1 cellular context compared by ENCODE assay signal in the genomic region with DNA sequence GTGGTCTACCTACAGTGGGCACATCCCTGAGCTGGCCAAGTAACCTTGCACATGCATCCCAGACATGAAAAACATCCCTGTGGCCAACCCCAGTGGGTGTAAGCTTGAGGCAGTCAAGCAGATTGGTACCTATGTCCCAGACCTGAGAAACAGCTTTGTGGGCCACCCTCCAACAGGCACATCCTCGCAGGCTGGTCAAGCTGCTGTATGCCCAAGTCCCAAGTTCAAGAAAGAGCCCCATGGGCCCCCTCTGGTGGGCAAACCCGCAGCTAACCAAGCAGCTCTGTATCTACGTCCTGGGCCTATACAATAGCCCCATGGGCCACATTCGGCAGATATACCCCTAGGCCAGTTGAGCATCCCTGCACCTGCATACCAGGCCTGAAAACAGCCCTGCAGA.
TF ChIP-seq lines count a peak whose summit lies in the region.

No MANE protein-coding gene starts in this region.

TF ChIP-seq in GM23338, 12 proteins besides CTCF, POLR2A, EP300 and RAD21 (continued from another document):
- TF ChIP-seq, protein P1, sequence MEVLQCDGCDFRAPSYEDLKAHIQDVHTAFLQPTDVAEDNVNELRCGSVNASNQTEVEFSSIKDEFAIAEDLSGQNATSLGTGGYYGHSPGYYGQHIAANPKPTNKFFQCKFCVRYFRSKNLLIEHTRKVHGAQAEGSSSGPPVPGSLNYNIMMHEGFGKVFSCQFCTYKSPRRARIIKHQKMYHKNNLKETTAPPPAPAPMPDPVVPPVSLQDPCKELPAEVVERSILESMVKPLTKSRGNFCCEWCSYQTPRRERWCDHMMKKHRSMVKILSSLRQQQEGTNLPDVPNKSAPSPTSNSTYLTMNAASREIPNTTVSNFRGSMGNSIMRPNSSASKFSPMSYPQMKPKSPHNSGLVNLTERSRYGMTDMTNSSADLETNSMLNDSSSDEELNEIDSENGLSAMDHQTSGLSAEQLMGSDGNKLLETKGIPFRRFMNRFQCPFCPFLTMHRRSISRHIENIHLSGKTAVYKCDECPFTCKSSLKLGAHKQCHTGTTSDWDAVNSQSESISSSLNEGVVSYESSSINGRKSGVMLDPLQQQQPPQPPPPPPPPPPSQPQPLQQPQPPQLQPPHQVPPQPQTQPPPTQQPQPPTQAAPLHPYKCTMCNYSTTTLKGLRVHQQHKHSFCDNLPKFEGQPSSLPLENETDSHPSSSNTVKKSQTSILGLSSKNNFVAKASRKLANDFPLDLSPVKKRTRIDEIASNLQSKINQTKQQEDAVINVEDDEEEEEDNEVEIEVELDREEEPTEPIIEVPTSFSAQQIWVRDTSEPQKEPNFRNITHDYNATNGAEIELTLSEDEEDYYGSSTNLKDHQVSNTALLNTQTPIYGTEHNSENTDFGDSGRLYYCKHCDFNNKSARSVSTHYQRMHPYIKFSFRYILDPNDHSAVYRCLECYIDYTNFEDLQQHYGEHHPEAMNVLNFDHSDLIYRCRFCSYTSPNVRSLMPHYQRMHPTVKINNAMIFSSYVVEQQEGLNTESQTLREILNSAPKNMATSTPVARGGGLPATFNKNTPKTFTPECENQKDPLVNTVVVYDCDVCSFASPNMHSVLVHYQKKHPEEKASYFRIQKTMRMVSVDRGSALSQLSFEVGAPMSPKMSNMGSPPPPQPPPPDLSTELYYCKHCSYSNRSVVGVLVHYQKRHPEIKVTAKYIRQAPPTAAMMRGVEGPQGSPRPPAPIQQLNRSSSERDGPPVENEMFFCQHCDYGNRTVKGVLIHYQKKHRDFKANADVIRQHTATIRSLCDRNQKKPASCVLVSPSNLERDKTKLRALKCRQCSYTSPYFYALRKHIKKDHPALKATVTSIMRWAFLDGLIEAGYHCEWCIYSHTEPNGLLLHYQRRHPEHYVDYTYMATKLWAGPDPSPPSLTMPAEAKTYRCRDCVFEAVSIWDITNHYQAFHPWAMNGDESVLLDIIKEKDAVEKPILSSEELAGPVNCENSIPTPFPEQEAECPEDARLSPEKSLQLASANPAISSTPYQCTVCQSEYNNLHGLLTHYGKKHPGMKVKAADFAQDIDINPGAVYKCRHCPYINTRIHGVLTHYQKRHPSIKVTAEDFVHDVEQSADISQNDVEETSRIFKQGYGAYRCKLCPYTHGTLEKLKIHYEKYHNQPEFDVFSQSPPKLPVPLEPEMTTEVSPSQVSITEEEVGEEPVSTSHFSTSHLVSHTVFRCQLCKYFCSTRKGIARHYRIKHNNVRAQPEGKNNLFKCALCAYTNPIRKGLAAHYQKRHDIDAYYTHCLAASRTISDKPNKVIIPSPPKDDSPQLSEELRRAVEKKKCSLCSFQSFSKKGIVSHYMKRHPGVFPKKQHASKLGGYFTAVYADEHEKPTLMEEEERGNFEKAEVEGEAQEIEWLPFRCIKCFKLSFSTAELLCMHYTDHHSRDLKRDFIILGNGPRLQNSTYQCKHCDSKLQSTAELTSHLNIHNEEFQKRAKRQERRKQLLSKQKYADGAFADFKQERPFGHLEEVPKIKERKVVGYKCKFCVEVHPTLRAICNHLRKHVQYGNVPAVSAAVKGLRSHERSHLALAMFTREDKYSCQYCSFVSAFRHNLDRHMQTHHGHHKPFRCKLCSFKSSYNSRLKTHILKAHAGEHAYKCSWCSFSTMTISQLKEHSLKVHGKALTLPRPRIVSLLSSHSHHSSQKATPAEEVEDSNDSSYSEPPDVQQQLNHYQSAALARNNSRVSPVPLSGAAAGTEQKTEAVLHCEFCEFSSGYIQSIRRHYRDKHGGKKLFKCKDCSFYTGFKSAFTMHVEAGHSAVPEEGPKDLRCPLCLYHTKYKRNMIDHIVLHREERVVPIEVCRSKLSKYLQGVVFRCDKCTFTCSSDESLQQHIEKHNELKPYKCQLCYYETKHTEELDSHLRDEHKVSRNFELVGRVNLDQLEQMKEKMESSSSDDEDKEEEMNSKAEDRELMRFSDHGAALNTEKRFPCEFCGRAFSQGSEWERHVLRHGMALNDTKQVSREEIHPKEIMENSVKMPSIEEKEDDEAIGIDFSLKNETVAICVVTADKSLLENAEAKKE (CRISPR knock-in tag; IDR thresholded peaks at IDR 0.05), result no peak
- no peak for TF ChIP-seq EZH2phosphoT487 (IDR thresholded peaks at IDR 0.05; ENCODE audit: unreplicated experiment)
- no peak for TF ChIP-seq ZNF114 (CRISPR knock-in tag; IDR thresholded peaks at IDR 0.05)
- no peak for TF ChIP-seq EZH2 (IDR thresholded peaks at IDR 0.05; ENCODE audit: low read depth, unreplicated experiment)
- no peak for TF ChIP-seq STAT1 (IDR thresholded peaks at IDR 0.05; ENCODE audit: unreplicated experiment)
- no peak for TF ChIP-seq REST (IDR thresholded peaks at IDR 0.05; ENCODE audit: unreplicated experiment)
- no peak for TF ChIP-seq JUNB (IDR thresholded peaks at IDR 0.05; ENCODE audit: unreplicated experiment)
- no peak for TF ChIP-seq POLR2AphosphoS5 (IDR thresholded peaks at IDR 0.05; ENCODE audit: low read depth)
